In genomic region chr20:50380697-50381040, GRCh38 we compare ENCODE assay signal across 8 cellular contexts.
DNase-seq lines count a peak whose midpoint lies in the region; ATAC-seq and TF ChIP-seq lines count a peak whose summit lies in the region.

No MANE protein-coding gene starts in this region.

- ATAC-seq in T-helper 17 cell: no peak
- ATAC-seq in left ventricle myocardium superior: peak; percentile 9
- ATAC-seq in GM18517 (IDR thresholded peaks at IDR 0.05; ENCODE audit: unreplicated experiment): no peak

- H3K9me3 ChIP-seq in T-helper 17 cell (ENCODE audit: control insufficient read depth, low read length, poor library complexity, severe bottlenecking) (no peaks in the 10 kb centered on the region), tibial nerve (no peaks in the 10 kb centered on the region)

- peaks cover 3 to 48% (median 14%) of the 10 kb centered on the region in 4 donors for H3K4me1 ChIP-seq in tibial nerve

- peaks cover 4% of the 10 kb centered on the region for H3K36me3 Mint-ChIP-seq in T-helper 17 cell (ENCODE audit: low read depth)

- peak overlapping the region; percentile 67 for H3K27ac Mint-ChIP-seq in T-helper 17 cell

- no peaks in the 10 kb centered on the region for H3K36me3 ChIP-seq in tibial nerve

- peak in 1 of 2 donors; percentile 11 for TF ChIP-seq EP300 in tibial nerve (IDR thresholded peaks at IDR 0.05)

- H3K27me3 ChIP-seq in tibial nerve: no peaks in the 10 kb centered on the region

- intact Hi-C loops in left ventricle myocardium superior (cut with micrococcal nuclease): no loop called here

- TF ChIP-seq POLR2A in tibial nerve (IDR thresholded peaks at IDR 0.05): no peak

- H3K4me3 Mint-ChIP-seq in T-helper 17 cell: peak overlapping the region; percentile 61

- no peaks in the 10 kb centered on the region for H3K27me3 Mint-ChIP-seq in T-helper 17 cell

- H3K4me3 ChIP-seq in tibial nerve: no peak overlapping the region

- H3K27ac ChIP-seq in tibial nerve: peak overlapping the region in 1 of 4 donors; percentile 80

- WGBS in tibial nerve, 2 donors: 50% methylated on average over 5 of the region's 5 CpGs

- DNase-seq in NCI-H345 (lab: John Stamatoyannopoulos, UW) (peak; percentile 21), NCI-H345 treated with DMSO at 0.1 percent for 48 hours (lab: John Stamatoyannopoulos, UW; ENCODE audit: unreplicated experiment) (no peak), T-helper 17 cell (no peak), left ventricle myocardium superior (no peak), tibial nerve (ENCODE audit: low spot score in 2 of 2) (no peak), DMS153 treated with DMSO at 0.1 percent for 48 hours (lab: John Stamatoyannopoulos, UW; ENCODE audit: unreplicated experiment) (no peak)
- DNase-seq in stimulated activated CD4-positive, alpha-beta T cell treated with anti-CD3 and anti-CD28 coated beads, Interleukin-4, amount 100 ng/mL, for 1 hour: no peak

- H3K4me1 Mint-ChIP-seq in T-helper 17 cell: peaks cover 31% of the 10 kb centered on the region

- peak; percentile 17 to 56 (median 39) for TF ChIP-seq CTCF in tibial nerve (IDR thresholded peaks at IDR 0.05)
